16 cellular contexts compared by ENCODE assay signal in the genomic region with DNA sequence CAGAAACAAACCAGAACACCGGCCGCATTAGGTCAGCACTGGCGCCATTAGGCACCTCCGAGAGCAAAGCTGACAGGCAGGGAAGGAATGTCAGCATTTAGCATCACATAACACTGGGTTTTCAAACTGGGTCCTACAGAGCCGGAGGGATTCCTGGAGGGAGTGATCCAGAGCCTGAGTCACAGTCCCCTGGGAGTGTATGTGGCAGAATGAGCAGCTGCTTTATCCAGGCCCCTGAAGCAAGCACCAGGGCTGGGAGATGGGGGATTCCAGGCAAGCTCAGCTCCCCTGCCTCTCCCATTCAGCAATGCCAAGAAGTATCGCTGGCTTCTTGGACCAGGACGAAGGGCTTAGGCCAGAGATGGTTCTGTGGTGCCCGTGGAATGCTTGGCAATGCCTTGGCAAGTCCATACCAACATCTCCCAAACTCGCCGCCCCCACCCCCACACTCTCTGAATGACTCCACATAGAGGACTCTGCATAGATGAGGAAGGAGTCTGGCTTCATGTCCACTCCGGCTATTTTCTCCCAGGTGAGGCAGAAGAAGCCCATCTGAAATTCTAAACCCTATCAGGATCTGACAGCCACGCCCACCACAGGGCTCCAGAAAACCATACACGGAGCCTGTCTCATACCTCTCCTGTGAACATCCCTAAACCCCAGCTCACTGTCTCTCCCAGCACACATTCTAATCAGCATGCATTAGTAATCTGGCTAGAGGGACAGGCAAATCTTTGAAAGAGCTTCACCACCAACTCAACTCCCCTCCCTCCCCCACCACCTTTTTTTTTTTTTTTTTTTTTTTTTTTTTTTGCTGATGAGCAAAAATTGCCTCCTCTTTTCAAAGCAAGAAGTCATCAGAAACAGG. TPM values are rescaled to one million over a fixed set of nuclear protein-coding genes. Genes with fewer than 3 reads are reported as not detected.
DNase-seq lines count a peak whose midpoint lies in the region; ATAC-seq, FAIRE-seq and TF ChIP-seq lines count a peak whose summit lies in the region.
"Had no signal": no experiment of that assay in that cellular context is flagged by ENCODE, and none has a peak within 500 bp of the region (broad histone marks: within the 10 kb centered on the region; RNA-seq: fewer than 3 reads in every experiment).

No MANE protein-coding gene starts in this region.

- H3K4me1 Mint-ChIP-seq in astrocyte (ENCODE audit: low read depth, unreplicated experiment): peaks cover 21% of the 10 kb centered on the region
- peaks cover 0 to 33% (median 3%) of the 10 kb centered on the region in 4 donors for H3K4me1 Mint-ChIP-seq in naive thymus-derived CD8-positive, alpha-beta T cell

- ATAC-seq in HepG2 (no peak), right lobe of liver (no peak), GM18909 (IDR thresholded peaks at IDR 0.05; ENCODE audit: poor library complexity, unreplicated experiment) (no peak)
- ATAC-seq in naive thymus-derived CD8-positive, alpha-beta T cell: no peak

- no TSS peak for BruUV-seq in HepG2 (replicated peaks; lab: Mats Ljungman, UMichigan)

- POLR2A ChIA-PET in HepG2 (lab: Yijun Ruan, JAX): no interaction called here
- POLR2A ChIA-PET in naive thymus-derived CD8-positive, alpha-beta T cell (lab: Charles Lee): no interaction called here

- H3K27ac ChIP-seq in HepG2 (ENCODE audit: extremely low read length, insufficient read depth, low read length) (no peak overlapping the region), right lobe of liver (no peak overlapping the region), astrocyte (ENCODE audit: low read depth, low read length) (no peak overlapping the region), ascending aorta (no peak overlapping the region)

- intact Hi-C loops in HepG2 (cut with micrococcal nuclease; ENCODE audit: unreplicated experiment): no loop called here
- intact Hi-C loops in right lobe of liver (cut with DNase I): no loop called here
- intact Hi-C loops in ascending aorta (cut with DNase I): no loop called here

- TF ChIP-seq EP300 in HepG2 (IDR thresholded peaks at IDR 0.05; ENCODE audit: low read depth in 2 of 2, low read length in 2 of 2): no peak
- no peak for TF ChIP-seq EP300 in HepG2 (CRISPR knock-in tag; IDR thresholded peaks at IDR 0.05; ENCODE audit: borderline replicate concordance)

- H3K4me1 ChIP-seq in HepG2 (ENCODE audit: insufficient read depth, low read length) (no peaks in the 10 kb centered on the region), right lobe of liver (no peaks in the 10 kb centered on the region), astrocyte (ENCODE audit: insufficient read depth, low read length) (peaks cover 10% of the 10 kb centered on the region), ascending aorta (no peaks in the 10 kb centered on the region)

- TF ChIP-seq POLR2A in HepG2 (IDR thresholded peaks at IDR 0.05; ENCODE audit: insufficient read depth in 1 of 2, low read depth in 2 of 2, low read length in 2 of 2) (no peak), right lobe of liver (IDR thresholded peaks at IDR 0.05) (no peak)

- H3K79me2 ChIP-seq in HepG2 (ENCODE audit: insufficient read depth, low read length) (no peaks in the 10 kb centered on the region), astrocyte (ENCODE audit: insufficient read depth, low read length) (no peaks in the 10 kb centered on the region)

- H2AFZ ChIP-seq in HepG2 (ENCODE audit: low read length) (no peak overlapping the region), astrocyte (ENCODE audit: low read depth, low read length) (peak overlapping the region; percentile 19)

- CTCF ChIA-PET in HepG2 (lab: Yijun Ruan, JAX; ENCODE audit: low intra/inter-chr PET ratio, low total read pairs): no interaction called here

- FAIRE-seq in HepG2 (lab: Jason Lieb, UNC) (no peak), astrocyte (lab: Jason Lieb, UNC) (no peak)
- FAIRE-seq: H54, keratinocyte, TTC549 had no signal

- 12% methylated on average over 6 of the region's 13 CpGs for WGBS in HepG2 (ENCODE audit: low lambda C conversion rate)
- 50% methylated on average over 3 of the region's 13 CpGs for WGBS in right lobe of liver (ENCODE audit: insufficient coverage, low coverage, low lambda C conversion rate, missing lambda C conversion rate)

- in situ Hi-C loops in HepG2 (cut with HindIII; ENCODE audit: extremely low pct_ligation_motif_present, low pct_unique_long_range_greater_than_20kb): no loop called here

- H4K20me1 ChIP-seq in HepG2 (ENCODE audit: insufficient read depth, low read length) (no peaks in the 10 kb centered on the region), astrocyte (ENCODE audit: insufficient read depth, low read length) (no peaks in the 10 kb centered on the region)

- H3K9me3 Mint-ChIP-seq in astrocyte (ENCODE audit: unreplicated experiment): no peaks in the 10 kb centered on the region
- H3K9me3 Mint-ChIP-seq in naive thymus-derived CD8-positive, alpha-beta T cell: no peaks in the 10 kb centered on the region

- H3K9ac ChIP-seq in HepG2 (ENCODE audit: insufficient read depth, low read depth, low read length) (no peak overlapping the region), astrocyte (ENCODE audit: low read length) (peak overlapping the region; percentile 19)

- H3K27ac Mint-ChIP-seq in astrocyte (ENCODE audit: unreplicated experiment): peak overlapping the region; percentile 89
- H3K27ac Mint-ChIP-seq in naive thymus-derived CD8-positive, alpha-beta T cell: peak overlapping the region in 1 of 10 donors; percentile 72

- H3K36me3 ChIP-seq in HepG2 (replicated peaks in 1 of 2; ENCODE audit: control insufficient read depth in 1 of 2, insufficient read depth in 2 of 2, low read length in 2 of 2): no peaks in the 10 kb centered on the region
- H3K36me3 ChIP-seq in right lobe of liver: no peaks in the 10 kb centered on the region
- no peaks in the 10 kb centered on the region for H3K36me3 ChIP-seq in astrocyte (ENCODE audit: insufficient read depth, low read length)
- H3K36me3 ChIP-seq in ascending aorta: no peaks in the 10 kb centered on the region

- no peaks in the 10 kb centered on the region for H3K36me3 Mint-ChIP-seq in astrocyte (ENCODE audit: low read depth, unreplicated experiment)
- no peaks in the 10 kb centered on the region for H3K36me3 Mint-ChIP-seq in naive thymus-derived CD8-positive, alpha-beta T cell

- H3K9me3 ChIP-seq in HepG2 (ENCODE audit: low read length): no peaks in the 10 kb centered on the region
- H3K9me3 ChIP-seq in right lobe of liver: no peaks in the 10 kb centered on the region
- no peaks in the 10 kb centered on the region for H3K9me3 ChIP-seq in astrocyte (ENCODE audit: insufficient read depth, low read depth, low read length)
- no peaks in the 10 kb centered on the region for H3K9me3 ChIP-seq in ascending aorta

- H3K4me2 ChIP-seq in HepG2 (ENCODE audit: low read depth, low read length) (no peak overlapping the region), astrocyte (ENCODE audit: low read length) (peak overlapping the region; percentile 65)

- H3K27me3 ChIP-seq in HepG2 (ENCODE audit: control insufficient read depth in 1 of 2, insufficient read depth in 2 of 2, low read length in 2 of 2) (peaks cover 0 to 15% of the 10 kb centered on the region in 2 experiments; a peak in 1 of 5 replicates), right lobe of liver (no peaks in the 10 kb centered on the region), astrocyte (ENCODE audit: insufficient read depth, low read length) (no peaks in the 10 kb centered on the region), ascending aorta (no peaks in the 10 kb centered on the region)

- H3K4me3 ChIP-seq in HepG2 (replicated peaks in 1 of 3; ENCODE audit: insufficient read depth in 1 of 3, low read depth in 2 of 3, low read length in 3 of 3) (no peak overlapping the region), right lobe of liver (no peak overlapping the region), astrocyte (ENCODE audit: insufficient read depth, low read depth, low read length) (no peak overlapping the region), ascending aorta (no peak overlapping the region)

- no peak for DNase-seq in HepG2 (ENCODE audit: low spot score)
- DNase-seq in right lobe of liver: no peak
- DNase-seq in astrocyte (ENCODE audit: low read depth): peak; percentile 14
- peak; percentile 59 for DNase-seq in iPS-NIHi11 (ENCODE audit: low spot score)
- DNase-seq in naive thymus-derived CD8-positive, alpha-beta T cell: no peak
- no peak for DNase-seq in GM19238 (ENCODE audit: insufficient read length, low spot score)
- DNase-seq in ascending aorta (ENCODE audit: low spot score in 2 of 2): no peak
- DNase-seq: ACHN; activated CD8-positive, alpha-beta memory T cell treated with anti-CD3 and anti-CD28 coated beads, Interleukin-2, amount 50 U/mL, for 4 hours; NCI-H2227 treated with DMSO at 0.1 percent for 48 hours; RPMI8226; stimulated activated CD4-positive, alpha-beta T cell treated with anti-CD3 and anti-CD28 coated beads, Interleukin-2, amount 100 ng/mL, for 48 hours had no signal

- H3K4me3 Mint-ChIP-seq in astrocyte (ENCODE audit: unreplicated experiment): no peak overlapping the region
- H3K4me3 Mint-ChIP-seq in naive thymus-derived CD8-positive, alpha-beta T cell: no peak overlapping the region

- no peak for TF ChIP-seq RAD21 in HepG2 (CRISPR knock-in tag; IDR thresholded peaks at IDR 0.05)

- H3K27me3 Mint-ChIP-seq in astrocyte (ENCODE audit: low read depth, unreplicated experiment): peaks cover 12% of the 10 kb centered on the region
- peaks cover 0 to 5% (median 3%) of the 10 kb centered on the region in 5 donors for H3K27me3 Mint-ChIP-seq in naive thymus-derived CD8-positive, alpha-beta T cell

- TF ChIP-seq CTCF in HepG2 (CRISPR knock-in tag; IDR thresholded peaks at IDR 0.05) (no peak), right lobe of liver (IDR thresholded peaks at IDR 0.05) (no peak), astrocyte (IDR thresholded peaks at IDR 0.05; ENCODE audit: insufficient read depth, low read depth, low read length) (no peak), ascending aorta (IDR thresholded peaks at IDR 0.05) (no peak)

RNA-seq across cellular contexts. Expression of gene GAS7, which starts 20.3 kb away (rescaled TPM):
- total RNA-seq in HepG2 (2016; rRNA removed; fragmentation: Illumina TruSeq; extraction: Trizol): 5.2 and 6.9 TPM in 2 replicates
- 1.0 and 1.4 TPM in 2 replicates for total RNA-seq in HepG2 (2016; cell fraction: cytosol; rRNA removed; fragmentation: Illumina TruSeq; extraction: Trizol; ENCODE audit: low read depth)
- total RNA-seq in HepG2 (2016; cell fraction: insoluble cytoplasmic fraction; rRNA removed; fragmentation: Illumina TruSeq; extraction: Trizol): 4.7 and 6.1 TPM in 2 replicates
- total RNA-seq in HepG2 (2016; cell fraction: membrane; rRNA removed; fragmentation: Illumina TruSeq; extraction: Trizol): 3.3 and 4.7 TPM in 2 replicates
- 3.9 and 4.4 TPM in 2 replicates for total RNA-seq in HepG2 (2016; cell fraction: nucleus; rRNA removed; fragmentation: Illumina TruSeq; extraction: Trizol)
- 0.55 and 1.0 TPM in 2 replicates for polyA plus RNA-seq in HepG2 (2011; rRNA removed)
- 0.29 and 0.79 TPM in 2 replicates for polyA plus RNA-seq in HepG2 (2011; cell fraction: cytosol; rRNA removed)
- 0.54 and 0.76 TPM in 2 replicates for polyA plus RNA-seq in HepG2 (2011; cell fraction: nucleus; rRNA removed)
- 0.34 and 0.36 TPM in 2 replicates for polyA plus RNA-seq in HepG2 (2012)
- 0.76 and 0.88 TPM in 2 replicates for polyA plus RNA-seq in HepG2 (2016; cell fraction: cytosol; fragmentation: Illumina TruSeq; extraction: Trizol; ENCODE audit: low read depth)
- 3.5 and 3.7 TPM in 2 replicates for polyA plus RNA-seq in HepG2 (2016; cell fraction: insoluble cytoplasmic fraction; fragmentation: Illumina TruSeq; extraction: Trizol; ENCODE audit: low read depth)
- polyA plus RNA-seq in HepG2 (2016; cell fraction: membrane; fragmentation: Illumina TruSeq; extraction: Trizol; ENCODE audit: low read depth): 2.3 and 3.5 TPM in 2 replicates
- polyA plus RNA-seq in HepG2 (2016; cell fraction: nucleus; fragmentation: Illumina TruSeq; extraction: Trizol; ENCODE audit: insufficient read depth, low read depth): 2.7 and 3.7 TPM in 2 replicates
- 2.3 and 4.2 TPM in 2 replicates for polyA minus RNA-seq in HepG2 (2011; rRNA and poly(A)+ RNA removed; ENCODE audit: low replicate concordance)
- 1.1 and 1.7 TPM in 2 replicates for polyA minus RNA-seq in HepG2 (2011; cell fraction: cytosol; rRNA and poly(A)+ RNA removed)
- 1.0 and 1.1 TPM in 2 replicates for polyA minus RNA-seq in HepG2 (2011; cell fraction: nucleus; rRNA and poly(A)+ RNA removed)
- total RNA-seq in right lobe of liver: 1 to 10 TPM; 1.6 to 7.1 (median 2.7) TPM
- total RNA-seq in astrocyte: 8.5 and 10.2 TPM in 2 replicates
- 1 to 10 TPM; 1.6 to 2.1 TPM for total RNA-seq in naive thymus-derived CD8-positive, alpha-beta T cell
- 1 to 10 TPM in 1 of 3 donors, under 1 TPM in 1, not detected in 1; 0.05 to 1.1 TPM for polyA plus RNA-seq in naive thymus-derived CD8-positive, alpha-beta T cell
- total RNA-seq in ascending aorta: 78.0 TPM

Comparison
In these comparisons a context has a peak if more than half of its experiments do, and no peak if none do; other contexts are left out.
1. DNase-seq: peak in astrocyte (single experiment) and iPS-NIHi11 (single experiment); none in HepG2 (single experiment), right lobe of liver (0 of 3), naive thymus-derived CD8-positive, alpha-beta T cell (0 of 10), GM19238 (single experiment) and ascending aorta (0 of 2).